In the genomic region with DNA sequence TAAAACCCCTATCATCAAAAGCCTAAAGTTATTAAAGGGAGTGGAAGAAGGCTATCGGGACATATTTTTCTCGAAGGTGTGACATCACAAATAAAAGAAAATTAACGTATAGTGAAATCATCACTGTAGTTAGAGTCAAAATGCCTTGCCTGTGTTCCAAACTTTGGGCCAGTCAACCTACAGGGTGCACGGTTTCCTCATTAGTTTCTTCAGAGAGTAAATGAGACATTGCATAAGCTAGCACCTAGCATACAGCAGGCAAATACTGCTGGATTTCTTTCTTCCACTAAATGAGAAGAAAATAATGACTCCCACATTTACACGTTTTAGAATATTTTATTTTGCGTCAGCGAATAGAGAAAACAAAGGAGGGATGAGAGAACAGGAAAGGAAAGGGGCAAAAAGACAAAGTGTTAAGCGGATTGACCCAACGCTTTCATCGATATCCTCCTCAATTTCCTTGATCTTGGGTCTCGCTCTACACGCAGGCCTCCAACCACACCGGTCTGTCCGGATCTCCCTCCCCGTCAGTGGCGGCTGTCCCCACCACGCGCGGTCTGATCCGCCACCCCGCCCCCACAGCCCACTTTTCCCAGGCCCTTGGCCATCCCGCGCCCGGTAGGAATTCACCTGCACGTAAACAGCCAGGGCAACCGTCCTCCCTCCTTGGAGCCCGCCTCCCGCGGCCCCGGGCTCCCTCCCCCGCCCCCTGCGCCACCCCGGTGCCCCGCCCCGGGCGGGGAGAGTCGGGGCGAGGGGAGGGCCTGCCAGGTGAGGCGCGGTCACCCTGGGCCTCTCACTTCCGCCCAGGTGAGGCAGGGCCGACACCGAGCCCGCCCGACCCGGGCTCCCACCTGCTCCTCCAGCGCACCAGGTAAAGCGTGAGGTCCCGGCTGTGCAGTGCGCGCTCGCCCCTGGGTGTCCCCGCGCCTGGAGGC, we compare ENCODE assay signal across 8 cellular contexts. TPM values are rescaled to one million over a fixed set of nuclear protein-coding genes. Genes with fewer than 3 reads are reported as not detected.
A peak's percentile ranks its signal among the peaks of the same experiment; 100 is the strongest.
DNase-seq lines count a peak whose midpoint lies in the region; TF ChIP-seq lines count a peak whose summit lies in the region.

A gene with protein sequence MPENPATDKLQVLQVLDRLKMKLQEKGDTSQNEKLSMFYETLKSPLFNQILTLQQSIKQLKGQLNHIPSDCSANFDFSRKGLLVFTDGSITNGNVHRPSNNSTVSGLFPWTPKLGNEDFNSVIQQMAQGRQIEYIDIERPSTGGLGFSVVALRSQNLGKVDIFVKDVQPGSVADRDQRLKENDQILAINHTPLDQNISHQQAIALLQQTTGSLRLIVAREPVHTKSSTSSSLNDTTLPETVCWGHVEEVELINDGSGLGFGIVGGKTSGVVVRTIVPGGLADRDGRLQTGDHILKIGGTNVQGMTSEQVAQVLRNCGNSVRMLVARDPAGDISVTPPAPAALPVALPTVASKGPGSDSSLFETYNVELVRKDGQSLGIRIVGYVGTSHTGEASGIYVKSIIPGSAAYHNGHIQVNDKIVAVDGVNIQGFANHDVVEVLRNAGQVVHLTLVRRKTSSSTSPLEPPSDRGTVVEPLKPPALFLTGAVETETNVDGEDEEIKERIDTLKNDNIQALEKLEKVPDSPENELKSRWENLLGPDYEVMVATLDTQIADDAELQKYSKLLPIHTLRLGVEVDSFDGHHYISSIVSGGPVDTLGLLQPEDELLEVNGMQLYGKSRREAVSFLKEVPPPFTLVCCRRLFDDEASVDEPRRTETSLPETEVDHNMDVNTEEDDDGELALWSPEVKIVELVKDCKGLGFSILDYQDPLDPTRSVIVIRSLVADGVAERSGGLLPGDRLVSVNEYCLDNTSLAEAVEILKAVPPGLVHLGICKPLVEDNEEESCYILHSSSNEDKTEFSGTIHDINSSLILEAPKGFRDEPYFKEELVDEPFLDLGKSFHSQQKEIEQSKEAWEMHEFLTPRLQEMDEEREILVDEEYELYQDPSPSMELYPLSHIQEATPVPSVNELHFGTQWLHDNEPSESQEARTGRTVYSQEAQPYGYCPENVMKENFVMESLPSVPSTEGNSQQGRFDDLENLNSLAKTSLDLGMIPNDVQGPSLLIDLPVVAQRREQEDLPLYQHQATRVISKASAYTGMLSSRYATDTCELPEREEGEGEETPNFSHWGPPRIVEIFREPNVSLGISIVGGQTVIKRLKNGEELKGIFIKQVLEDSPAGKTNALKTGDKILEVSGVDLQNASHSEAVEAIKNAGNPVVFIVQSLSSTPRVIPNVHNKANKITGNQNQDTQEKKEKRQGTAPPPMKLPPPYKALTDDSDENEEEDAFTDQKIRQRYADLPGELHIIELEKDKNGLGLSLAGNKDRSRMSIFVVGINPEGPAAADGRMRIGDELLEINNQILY (N-terminal part only) (plus strand): TSS at position 799 of the 938 bp plus-strand sequence. CDS start 20,413 bp downstream, outside the sequence.

- no peak for TF ChIP-seq CTCF in GM12865 (IDR thresholded peaks at IDR 0.05; ENCODE audit: insufficient read depth, low read depth, low read length, missing control alignments)

- DNase-seq in GM12865 (ENCODE audit: low read depth) (peak; percentile 17), H7 (peak; percentile 98), NCI-H1105 treated with DMSO at 0.1 percent for 48 hours (lab: John Stamatoyannopoulos, UW) (peak; percentile 83), lung microvascular endothelial cell (ENCODE audit: low read depth in 2 of 2) (peak; percentile 11 to 60), foreskin melanocyte (no peak)
- DNase-seq in activated CD4-positive, alpha-beta T cell treated with anti-CD3 and anti-CD28 coated beads for 48 hours = peak; percentile 61
- DNase-seq in stimulated activated CD4-positive, alpha-beta T cell treated with anti-CD3 and anti-CD28 coated beads, TNF-alpha, amount 100 ng/mL, for 48 hours (ENCODE audit: low read depth in 3 of 3) = peak; percentile 14 to 58 (median 27)

- H3K9me3 Mint-ChIP-seq in dendritic cell treated with granulocyte-macrophage colony-stimulating factor and Interleukin-4, amounts not matched to agents 40 ng/mL and 50 ng/mL, for 4 days = no peaks in the 10 kb centered on the region

- peak within 1 kb of the TSS; percentile 79 for H3K4me3 Mint-ChIP-seq in dendritic cell treated with granulocyte-macrophage colony-stimulating factor and Interleukin-4, amounts not matched to agents 40 ng/mL and 50 ng/mL, for 4 days

- peaks cover 27% of the 10 kb centered on the region for H3K27me3 Mint-ChIP-seq in dendritic cell treated with granulocyte-macrophage colony-stimulating factor and Interleukin-4, amounts not matched to agents 40 ng/mL and 50 ng/mL, for 4 days

- peaks cover 18% of the 10 kb centered on the region for H3K4me1 Mint-ChIP-seq in dendritic cell treated with granulocyte-macrophage colony-stimulating factor and Interleukin-4, amounts not matched to agents 40 ng/mL and 50 ng/mL, for 4 days (ENCODE audit: low read depth)

- intact Hi-C loops in dendritic cell treated with granulocyte-macrophage colony-stimulating factor and Interleukin-4, amounts not matched to agents 40 ng/mL and 50 ng/mL, for 4 days (cut with micrococcal nuclease) = no loop called here

- no peaks in the 10 kb centered on the region for H3K27me3 ChIP-seq in H7 (ENCODE audit: control insufficient read depth, insufficient read depth, low read length)

- H3K36me3 Mint-ChIP-seq in dendritic cell treated with granulocyte-macrophage colony-stimulating factor and Interleukin-4, amounts not matched to agents 40 ng/mL and 50 ng/mL, for 4 days (ENCODE audit: low read depth) = no peaks in the 10 kb centered on the region

- H3K27ac Mint-ChIP-seq in dendritic cell treated with granulocyte-macrophage colony-stimulating factor and Interleukin-4, amounts not matched to agents 40 ng/mL and 50 ng/mL, for 4 days = peak within 1 kb of the TSS; percentile 39

- no peaks in the 10 kb centered on the region for H3K36me3 ChIP-seq in H7 (replicated peaks; ENCODE audit: control insufficient read depth, insufficient read depth, low read length)

- H3K4me3 ChIP-seq in GM12865 (ENCODE audit: low read depth, low read length) (peak within 1 kb of the TSS; percentile 58), H7 (ENCODE audit: insufficient read depth, low read depth, low read length) (peak within 1 kb of the TSS; percentile 65)

RNA-seq across cellular contexts. Expression of the gene that starts here (rescaled TPM):
- total RNA-seq in H7 (2014; rRNA removed; shearing (Covaris generic)) = 15.8 and 31.6 TPM in 2 replicates
- total RNA-seq in lung microvascular endothelial cell = 2.6 and 6.0 TPM in 2 replicates
